In the genomic region with DNA sequence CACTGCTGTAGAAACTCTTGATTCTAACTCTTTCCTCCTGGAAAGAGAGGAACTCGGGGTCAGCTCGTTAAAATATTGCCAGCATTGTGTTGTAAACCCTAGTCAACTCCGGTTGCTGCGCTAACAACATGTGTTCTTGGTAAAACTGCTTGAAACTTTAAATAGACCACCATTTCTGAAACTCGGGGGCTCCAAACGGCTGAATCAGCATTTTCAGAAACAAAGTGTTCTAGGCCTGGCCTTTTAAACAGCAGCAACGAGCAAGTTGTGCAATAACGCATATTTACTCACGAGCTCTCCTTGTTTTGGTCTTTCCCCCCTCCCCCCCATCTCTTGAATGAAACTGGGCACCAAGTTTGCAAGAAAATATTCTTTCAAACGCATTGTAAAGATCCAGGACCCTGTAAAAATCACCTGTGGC, we compare ENCODE assay signal across 1 cellular context.
A peak's percentile ranks its signal among the peaks of the same experiment; 100 is the strongest.
TF ChIP-seq lines count a peak whose summit lies in the region.

No MANE protein-coding gene starts in this region.

TF ChIP-seq in HepG2, 621 proteins besides CTCF, POLR2A, EP300 and RAD21 (continued from another document):
- TF ChIP-seq ZNF281 (CRISPR knock-in tag; IDR thresholded peaks at IDR 0.05; ENCODE audit: borderline replicate concordance) (peak; percentile 74; the same call in 1 of the 2 replicates), MEIS1 (CRISPR knock-in tag; IDR thresholded peaks at IDR 0.05; ENCODE audit: borderline replicate concordance) (no peak), SP5 (CRISPR knock-in tag; IDR thresholded peaks at IDR 0.05; ENCODE audit: borderline replicate concordance, low read depth) (no peak), CHD2 (IDR thresholded peaks at IDR 0.05; ENCODE audit: low read depth, low read length) (no peak), HMGXB3 (CRISPR knock-in tag; IDR thresholded peaks at IDR 0.05; ENCODE audit: borderline replicate concordance) (no peak), REST (IDR thresholded peaks at IDR 0.05; ENCODE audit: borderline replicate concordance in 1 of 2, low read depth in 1 of 2, low read length in 2 of 2) (0 out of 4 replicates have a peak, but pooled peaks of 1 of the 2 experiments have one; percentile 20), CEBPG (CRISPR knock-in tag; IDR thresholded peaks at IDR 0.05) (peak; percentile 67), MAFF (IDR thresholded peaks at IDR 0.05; ENCODE audit: low read depth, low read length) (peak; percentile 99), ZNF670 (CRISPR knock-in tag; IDR thresholded peaks at IDR 0.05; ENCODE audit: borderline replicate concordance) (no peak), TIGD3 (CRISPR knock-in tag; IDR thresholded peaks at IDR 0.05; ENCODE audit: borderline replicate concordance) (no peak), SOX13 (IDR thresholded peaks at IDR 0.05) (no peak), SOX13 (CRISPR knock-in tag; conservative IDR thresholded peaks at IDR 0.05 in 1 of 2, IDR thresholded peaks at IDR 0.05 in 1 of 2) (peak in 1 of 2 experiments; percentile 28; a peak in 1 of 4 replicates), ZNF383 (CRISPR knock-in tag; IDR thresholded peaks at IDR 0.05; ENCODE audit: borderline replicate concordance) (no peak), NFIC (IDR thresholded peaks at IDR 0.05; ENCODE audit: low read length) (0 out of 2 replicates have a peak, but pooled peaks have one; percentile 22), SOX5 (CRISPR knock-in tag; IDR thresholded peaks at IDR 0.05; ENCODE audit: borderline replicate concordance) (peak; percentile 8; the same call in 1 of the 2 replicates), GABPB1 (CRISPR knock-in tag; IDR thresholded peaks at IDR 0.05) (no peak), SOX6 (IDR thresholded peaks at IDR 0.05) (no peak), SOX6 (CRISPR knock-in tag; IDR thresholded peaks at IDR 0.05) (peak; percentile 49; the same call in 1 of the 2 replicates), CEBPB (IDR thresholded peaks at IDR 0.05; ENCODE audit: borderline replicate concordance, low read depth, low read length) (peak; percentile 85), MAFG (CRISPR knock-in tag; IDR thresholded peaks at IDR 0.05) (0 out of 2 replicates have a peak, but pooled peaks have one; percentile 47), FOXA3 (CRISPR knock-in tag; IDR thresholded peaks at IDR 0.05) (peak; percentile 63; the same call in 1 of the 2 replicates), BHLHE40 (IDR thresholded peaks at IDR 0.05; ENCODE audit: low read length) (peak; percentile 47; the same call in 1 of the 2 replicates), LCORL (IDR thresholded peaks at IDR 0.05) (no peak), LCORL (CRISPR knock-in tag; IDR thresholded peaks at IDR 0.05) (peak; percentile 50; the same call in 1 of the 2 replicates), NFAT5 (CRISPR knock-in tag; IDR thresholded peaks at IDR 0.05) (no peak), GATAD2A (CRISPR knock-in tag; IDR thresholded peaks at IDR 0.05) (peak; percentile 34; the same call in 1 of the 2 replicates), CBX2 (IDR thresholded peaks at IDR 0.05; ENCODE audit: low read depth, low read length) (0 out of 2 replicates have a peak, but pooled peaks have one; percentile 53), CBX2 (CRISPR knock-in tag; IDR thresholded peaks at IDR 0.05; ENCODE audit: low read depth) (no peak), FOSL1 (CRISPR knock-in tag; IDR thresholded peaks at IDR 0.05; ENCODE audit: borderline replicate concordance) (no peak), MAFK (conservative IDR thresholded peaks at IDR 0.05 in 1 of 2, IDR thresholded peaks at IDR 0.05 in 1 of 2; ENCODE audit: low read length in 2 of 2) (peak; percentile 99)
- TF ChIP-seq, protein P1, sequence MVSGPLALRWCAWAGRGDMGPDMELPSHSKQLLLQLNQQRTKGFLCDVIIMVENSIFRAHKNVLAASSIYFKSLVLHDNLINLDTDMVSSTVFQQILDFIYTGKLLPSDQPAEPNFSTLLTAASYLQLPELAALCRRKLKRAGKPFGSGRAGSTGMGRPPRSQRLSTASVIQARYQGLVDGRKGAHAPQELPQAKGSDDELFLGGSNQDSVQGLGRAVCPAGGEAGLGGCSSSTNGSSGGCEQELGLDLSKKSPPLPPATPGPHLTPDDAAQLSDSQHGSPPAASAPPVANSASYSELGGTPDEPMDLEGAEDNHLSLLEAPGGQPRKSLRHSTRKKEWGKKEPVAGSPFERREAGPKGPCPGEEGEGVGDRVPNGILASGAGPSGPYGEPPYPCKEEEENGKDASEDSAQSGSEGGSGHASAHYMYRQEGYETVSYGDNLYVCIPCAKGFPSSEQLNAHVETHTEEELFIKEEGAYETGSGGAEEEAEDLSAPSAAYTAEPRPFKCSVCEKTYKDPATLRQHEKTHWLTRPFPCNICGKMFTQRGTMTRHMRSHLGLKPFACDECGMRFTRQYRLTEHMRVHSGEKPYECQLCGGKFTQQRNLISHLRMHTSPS (CRISPR knock-in tag; IDR thresholded peaks at IDR 0.05; ENCODE audit: low read depth) = no peak
- TF ChIP-seq, protein P2, sequence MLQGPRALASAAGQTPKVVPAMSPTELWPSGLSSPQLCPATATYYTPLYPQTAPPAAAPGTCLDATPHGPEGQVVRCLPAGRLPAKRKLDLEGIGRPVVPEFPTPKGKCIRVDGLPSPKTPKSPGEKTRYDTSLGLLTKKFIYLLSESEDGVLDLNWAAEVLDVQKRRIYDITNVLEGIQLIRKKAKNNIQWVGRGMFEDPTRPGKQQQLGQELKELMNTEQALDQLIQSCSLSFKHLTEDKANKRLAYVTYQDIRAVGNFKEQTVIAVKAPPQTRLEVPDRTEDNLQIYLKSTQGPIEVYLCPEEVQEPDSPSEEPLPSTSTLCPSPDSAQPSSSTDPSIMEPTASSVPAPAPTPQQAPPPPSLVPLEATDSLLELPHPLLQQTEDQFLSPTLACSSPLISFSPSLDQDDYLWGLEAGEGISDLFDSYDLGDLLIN (CRISPR knock-in tag; IDR thresholded peaks at IDR 0.05; ENCODE audit: borderline replicate concordance) = no peak
